ENCODE assay signal across 1 cellular context in the genomic region with DNA sequence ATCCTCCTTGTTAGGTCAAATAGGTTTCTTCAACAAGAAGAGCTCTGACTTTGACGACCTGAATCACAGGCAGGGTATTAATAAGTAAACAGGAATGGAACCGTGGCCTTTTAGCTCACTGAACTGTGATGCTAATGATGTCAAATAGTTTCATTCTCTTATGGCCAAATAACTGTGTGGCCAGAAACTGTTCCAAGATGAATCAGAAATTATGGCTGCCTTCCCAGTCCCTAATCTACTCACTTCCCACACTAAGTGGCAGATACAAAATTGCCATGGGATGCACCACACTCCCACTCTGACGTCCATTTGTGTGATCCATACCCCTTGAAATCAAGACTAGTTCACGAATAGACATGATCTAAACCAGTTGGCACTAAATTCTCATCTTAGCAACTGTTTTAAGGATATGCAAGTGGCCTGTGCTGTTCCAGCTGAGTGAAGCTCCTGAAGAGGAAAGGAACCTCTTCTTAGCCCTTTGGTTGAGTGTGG.
TF ChIP-seq lines count a peak whose summit lies in the region.

No MANE protein-coding gene starts in this region.

TF ChIP-seq in HepG2, 621 proteins besides CTCF, POLR2A, EP300 and RAD21 (continued from another document):
- TF ChIP-seq, protein P1, sequence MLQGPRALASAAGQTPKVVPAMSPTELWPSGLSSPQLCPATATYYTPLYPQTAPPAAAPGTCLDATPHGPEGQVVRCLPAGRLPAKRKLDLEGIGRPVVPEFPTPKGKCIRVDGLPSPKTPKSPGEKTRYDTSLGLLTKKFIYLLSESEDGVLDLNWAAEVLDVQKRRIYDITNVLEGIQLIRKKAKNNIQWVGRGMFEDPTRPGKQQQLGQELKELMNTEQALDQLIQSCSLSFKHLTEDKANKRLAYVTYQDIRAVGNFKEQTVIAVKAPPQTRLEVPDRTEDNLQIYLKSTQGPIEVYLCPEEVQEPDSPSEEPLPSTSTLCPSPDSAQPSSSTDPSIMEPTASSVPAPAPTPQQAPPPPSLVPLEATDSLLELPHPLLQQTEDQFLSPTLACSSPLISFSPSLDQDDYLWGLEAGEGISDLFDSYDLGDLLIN (CRISPR knock-in tag; IDR thresholded peaks at IDR 0.05; ENCODE audit: borderline replicate concordance), result no peak
TF ChIP-seq in HepG2: peak in this region for 0.
